Comparison of ENCODE assay signal across 20 cellular contexts in the genomic region with DNA sequence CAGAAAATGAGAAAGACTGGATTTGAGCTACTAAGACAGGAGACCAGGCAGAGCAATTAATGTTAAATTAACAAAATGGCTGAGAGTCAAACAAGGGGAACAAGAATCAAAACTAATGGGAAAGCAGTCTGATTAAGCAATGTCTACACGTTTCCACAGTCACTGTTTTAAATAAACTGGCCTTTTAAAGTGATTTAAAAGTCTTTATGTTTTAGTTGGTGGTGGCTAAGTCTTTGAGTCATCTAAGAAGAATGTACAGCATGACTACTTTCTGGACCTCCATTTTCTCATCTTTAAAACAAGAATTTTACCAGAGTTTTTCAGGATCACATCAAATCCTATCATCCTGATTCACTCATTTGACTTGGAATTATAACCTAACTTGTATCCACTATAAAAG.
DNase-seq lines count a peak whose midpoint lies in the region; ATAC-seq, FAIRE-seq and TF ChIP-seq lines count a peak whose summit lies in the region.
"Had no signal": no experiment of that assay in that cellular context is flagged by ENCODE, and none has a peak within 500 bp of the region (broad histone marks: within the 10 kb centered on the region; RNA-seq: fewer than 3 reads in every experiment).

No MANE protein-coding gene starts in this region.

- no peak overlapping the region for H3K4me2 ChIP-seq in osteoblast (ENCODE audit: insufficient read depth, low read length)

- no peak overlapping the region for H3K27ac Mint-ChIP-seq in effector memory CD8-positive, alpha-beta T cell
- H3K27ac Mint-ChIP-seq: immature natural killer cell had no signal

- H3K4me3 Mint-ChIP-seq in effector memory CD8-positive, alpha-beta T cell: no peak overlapping the region
- H3K4me3 Mint-ChIP-seq: immature natural killer cell had no signal

- FAIRE-seq in D721Med (lab: Jason Lieb, UNC): peak; percentile 60

- peak overlapping the region; percentile 61 for H3K27ac ChIP-seq in osteoblast (ENCODE audit: low read depth, low read length)

- no peak overlapping the region for H3K4me3 ChIP-seq in osteoblast (ENCODE audit: insufficient read depth, low read length)
- H3K4me3 ChIP-seq: coronary artery, lung, MG63 had no signal

- H3K36me3 ChIP-seq in osteoblast (ENCODE audit: insufficient read depth, low read length): no peaks in the 10 kb centered on the region
- H3K36me3 ChIP-seq: MG63 had no signal

- H3K9me3 Mint-ChIP-seq in effector memory CD8-positive, alpha-beta T cell: no peaks in the 10 kb centered on the region

- no peak for TF ChIP-seq CTCF in D721Med (IDR thresholded peaks at IDR 0.05; ENCODE audit: insufficient read depth, missing control alignments)
- no peak for TF ChIP-seq CTCF in osteoblast (IDR thresholded peaks at IDR 0.05; ENCODE audit: extremely low read depth, low read depth, low read length)
- no peak for TF ChIP-seq CTCF in GM10266 (IDR thresholded peaks at IDR 0.05; ENCODE audit: control insufficient read depth, insufficient read depth, low read depth, missing control alignments)

- no peaks in the 10 kb centered on the region for H4K20me1 ChIP-seq in osteoblast (ENCODE audit: insufficient read depth, low read length)

- peak overlapping the region; percentile 38 for H2AFZ ChIP-seq in osteoblast (ENCODE audit: low read length)

- DNase-seq in D721Med (ENCODE audit: insufficient read length, low spot score) (no peak), LHCN-M2 (ENCODE audit: low read depth) (peak; percentile 31), fibroblast of gingiva (ENCODE audit: low read depth) (peak; percentile 6), osteoblast (ENCODE audit: insufficient read length, low spot score, missing footprints) (no peak), nucleus accumbens (lab: John Stamatoyannopoulos, UW) (no peak), GM10266 (ENCODE audit: extremely low spot score) (no peak), GM19238 (ENCODE audit: insufficient read length, low spot score) (no peak)
- DNase-seq in effector memory CD8-positive, alpha-beta T cell: no peak
- DNase-seq: activated CD4-positive, alpha-beta T cell treated with anti-CD3 and anti-CD28 coated beads, Interleukin-2, amount 50 U/mL, for 1 hour; activated naive CD4-positive, alpha-beta T cell; activated T-cell treated with anti-CD3 and anti-CD28 coated beads for 4 hours; anterior cingulate cortex; head of caudate nucleus; immature natural killer cell; MG63; NCI-H146; posterior cingulate gyrus; RPMI8226 had no signal

- peaks cover 6% of the 10 kb centered on the region for H3K36me3 Mint-ChIP-seq in effector memory CD8-positive, alpha-beta T cell (ENCODE audit: insufficient read depth)

- H3K79me2 ChIP-seq in osteoblast (ENCODE audit: insufficient read depth, low read length): no peaks in the 10 kb centered on the region

- no peak for ATAC-seq in effector memory CD8-positive, alpha-beta T cell (replicated peaks)

- H3K27me3 ChIP-seq in osteoblast (ENCODE audit: insufficient read depth, low read length): no peaks in the 10 kb centered on the region
- H3K27me3 ChIP-seq: MG63 had no signal

- no peaks in the 10 kb centered on the region for H3K27me3 Mint-ChIP-seq in effector memory CD8-positive, alpha-beta T cell

- H3K9me3 ChIP-seq in osteoblast (ENCODE audit: low read depth, low read length): no peaks in the 10 kb centered on the region
- H3K9me3 ChIP-seq: MG63 had no signal

- no peaks in the 10 kb centered on the region for H3K4me1 Mint-ChIP-seq in effector memory CD8-positive, alpha-beta T cell (ENCODE audit: low read depth in 2 of 2)
- H3K4me1 Mint-ChIP-seq: immature natural killer cell had no signal

- H3K4me1 ChIP-seq in osteoblast (ENCODE audit: insufficient read depth, low read length): peaks cover 8% of the 10 kb centered on the region

Comparison
In these comparisons a context has a peak if more than half of its experiments do, and no peak if none do; other contexts are left out.
1. DNase-seq: peak in LHCN-M2 (single experiment) and fibroblast of gingiva (single experiment); none in D721Med (single experiment), osteoblast (single experiment), nucleus accumbens (0 of 56), GM10266 (single experiment), effector memory CD8-positive, alpha-beta T cell (0 of 3) and GM19238 (single experiment).